In genomic region chr22:21612858-21613257, GRCh38 we compare ENCODE assay signal across 36 cellular contexts. TPM values are rescaled to one million over a fixed set of nuclear protein-coding genes. Genes with fewer than 3 reads are reported as not detected.
DNase-seq lines count a peak whose midpoint lies in the region; ATAC-seq, FAIRE-seq and TF ChIP-seq lines count a peak whose summit lies in the region.
"Had no signal": no experiment of that assay in that cellular context is flagged by ENCODE, and none has a peak within 500 bp of the region (broad histone marks: within the 10 kb centered on the region; RNA-seq: fewer than 3 reads in every experiment).

No MANE protein-coding gene starts in this region.

- no peak overlapping the region for H2AFZ ChIP-seq in K562 (ENCODE audit: low read depth, low read length)
- H2AFZ ChIP-seq: GM23248, PC-9 had no signal

- no peak for TF ChIP-seq POLR2A in K562 (conservative IDR thresholded peaks at IDR 0.05)

- H3K4me2 ChIP-seq in K562 (ENCODE audit: insufficient read depth, low read length): no peak overlapping the region
- H3K4me2 ChIP-seq: KMS-11, PC-9 had no signal

- H3K27me3 ChIP-seq in H7 (ENCODE audit: control insufficient read depth, insufficient read depth, low read length) (no peaks in the 10 kb centered on the region), K562 (ENCODE audit: control insufficient read depth in 2 of 2, insufficient read depth in 2 of 2, low read length in 2 of 2) (no peaks in the 10 kb centered on the region)
- H3K27me3 ChIP-seq: body of pancreas, dorsolateral prefrontal cortex, gastrocnemius medialis, MG63, right lobe of liver, spleen, vagina had no signal

- peaks cover 27% of the 10 kb centered on the region for H4K20me1 ChIP-seq in K562 (replicated peaks; ENCODE audit: control insufficient read depth, insufficient read depth, low read length)

- TF ChIP-seq CTCF in K562 (IDR thresholded peaks at IDR 0.05 in 2 of 3, conservative IDR thresholded peaks at IDR 0.05 in 1 of 3; ENCODE audit: insufficient read depth in 2 of 3, low read depth in 1 of 3, low read length in 3 of 3) (no peak), mucosa of descending colon (IDR thresholded peaks at IDR 0.05) (no peak)

- no peak for FAIRE-seq in K562 (lab: Jason Lieb, UNC)
- no peak for FAIRE-seq in HTR-8/SVneo (lab: Jason Lieb, UNC)
- FAIRE-seq: TTC549 had no signal

- WGBS in K562 (ENCODE audit: insufficient coverage, low coverage, missing lambda C conversion rate): 80% methylated on average over 7 of the region's 7 CpGs

- no peak for TF ChIP-seq EP300 in K562 (IDR thresholded peaks at IDR 0.05; ENCODE audit: low read length)

- H3K4me3 ChIP-seq in H7 (ENCODE audit: insufficient read depth, low read depth, low read length): no peak overlapping the region
- no peak overlapping the region for H3K4me3 ChIP-seq in K562
- no peak overlapping the region for H3K4me3 ChIP-seq in mucosa of descending colon
- H3K4me3 ChIP-seq: body of pancreas, dorsolateral prefrontal cortex, gastrocnemius medialis, GM23248, lung, MG63, PC-9, prostate gland, right lobe of liver, spleen, vagina had no signal

- H3K9me1 ChIP-seq in K562 (ENCODE audit: control insufficient read depth, insufficient read depth, low read length): peaks cover under 1% of the 10 kb centered on the region

- intact Hi-C loops in K562 (cut with micrococcal nuclease): no loop called here
- intact Hi-C loops in mucosa of descending colon (cut with DNase I, micrococcal nuclease): no loop called here

- in situ Hi-C loops in K562 (cut with MboI): no loop called here

- DNase-seq in H7 (peak; percentile 67), K562 (ENCODE audit: extremely low read depth in 1 of 4, low spot score in 3 of 4) (peak in 3 of 4 experiments; percentile 35 to 75 (median 71)), mucosa of descending colon (no peak), caudate nucleus (lab: John Stamatoyannopoulos, UW) (no peak), HTR-8/SVneo (ENCODE audit: insufficient read length, low spot score) (no peak)
- DNase-seq: activated CD4-positive, alpha-beta T cell treated with anti-CD3 and anti-CD28 coated beads, Interleukin-2, amount 50 U/mL, for 4 hours; activated naive CD4-positive, alpha-beta T cell treated with Interleukin-2 at 50 U/mL for 16 hours; body of pancreas; CD8-positive, alpha-beta memory T cell; DMS 273 treated with DMSO at 0.1 percent for 48 hours; dorsolateral prefrontal cortex; gastrocnemius medialis; GM23248; kidney glomerular epithelial cell; MG63; natural killer cell; NCI-H2029 treated with DMSO at 0.1 percent for 48 hours; NCI-H526; NK-92 treated with Interleukin-12 subunit alpha and Interleukin-12 subunit beta, amount 100 ng/mL, for 24 hours; occipital lobe; PC-9; right lobe of liver; SHP77; spleen; stimulated activated CD4-positive, alpha-beta T cell treated with anti-CD3 and anti-CD28 coated beads, Interleukin-2, amount 100 ng/mL, for 24 hours; stimulated activated naive CD8-positive, alpha-beta T cell treated with anti-CD3 and anti-CD28 coated beads, Interleukin-15, amount 100 ng/mL, for 72 hours; T-helper 17 cell had no signal

- H3K79me2 ChIP-seq in K562 (ENCODE audit: control insufficient read depth, insufficient read depth, low read length): peaks cover 85% of the 10 kb centered on the region

- H3K27ac ChIP-seq in K562 (ENCODE audit: extremely low read depth, low read depth, low read length) (no peak overlapping the region), caudate nucleus (ENCODE audit: low read depth, low read length) (no peak overlapping the region)
- H3K27ac ChIP-seq: body of pancreas, dorsolateral prefrontal cortex, gastrocnemius medialis, GM23248, HL-60, KMS-11, PC-9, prostate gland, right lobe of liver, spleen, vagina had no signal

- peaks cover 16% of the 10 kb centered on the region for H3K36me3 ChIP-seq in H7 (replicated peaks; ENCODE audit: control insufficient read depth, insufficient read depth, low read length)
- H3K36me3 ChIP-seq in K562 (ENCODE audit: control insufficient read depth, insufficient read depth, low read length): peaks cover 84% of the 10 kb centered on the region
- H3K36me3 ChIP-seq in mucosa of descending colon (ENCODE audit: low read depth): no peaks in the 10 kb centered on the region

- H3K9me3 ChIP-seq in K562 (replicated peaks; ENCODE audit: control insufficient read depth, insufficient read depth, low read depth, low read length) (no peaks in the 10 kb centered on the region), mucosa of descending colon (no peaks in the 10 kb centered on the region)
- H3K9me3 ChIP-seq: body of pancreas, gastrocnemius medialis, MG63, prostate gland, right lobe of liver, spleen, vagina had no signal

- ATAC-seq in K562 (peak; percentile 7; the same call in 2 of the 3 replicates), mucosa of descending colon (peak; percentile 65), GM18907 (IDR thresholded peaks at IDR 0.05; ENCODE audit: unreplicated experiment) (no peak)
- ATAC-seq: activated CD4-positive, CD25-positive, alpha-beta regulatory T cell treated with anti-CD3 and anti-CD28 coated beads, Interleukin-2, amount 50 U/mL, for 24 hours; body of pancreas; gastrocnemius medialis; natural killer cell; right lobe of liver; stimulated activated naive CD8-positive, alpha-beta T cell treated with anti-CD3 and anti-CD28 coated beads, Interleukin-15, amount 100 ng/mL, for 72 hours; T-helper 17 cell had no signal

- CTCF ChIA-PET in K562 (lab: Yijun Ruan, JAX; ENCODE audit: low intra/inter-chr PET ratio): no interaction called here

- TF ChIP-seq RAD21 in K562 (CRISPR knock-in tag; conservative IDR thresholded peaks at IDR 0.05 in 1 of 2, IDR thresholded peaks at IDR 0.05 in 1 of 2): no peak

- POLR2A ChIA-PET in K562 (lab: Yijun Ruan, JAX): interaction anchor here (2.0 to 76.8 kb wide), 3 partner anchors 4 to 44 kb away, joined by 6 to 4622 read pairs (median 4622); partner anchors contain the start of genes CCDC116, SDF2L1 and YDJC

- 0 out of 4 replicates have a peak overlapping the region, but pooled peaks of 1 of the 2 experiments have one; percentile 1 for H3K9ac ChIP-seq in K562 (ENCODE audit: insufficient read depth in 1 of 2, low read depth in 2 of 2, low read length in 2 of 2)
- H3K9ac ChIP-seq: GM23248, KMS-11 had no signal

- no TSS peak for BruUV-seq in K562 (replicated peaks; lab: Mats Ljungman, UMichigan)

- H3K4me1 ChIP-seq in K562 (replicated peaks in 1 of 2; ENCODE audit: control insufficient read depth in 2 of 2, insufficient read depth in 2 of 2, low read length in 2 of 2) (peaks cover 0 to 4% of the 10 kb centered on the region in 2 experiments; a peak in 4 of 5 replicates), mucosa of descending colon (ENCODE audit: low read depth) (peaks cover 5% of the 10 kb centered on the region)
- H3K4me1 ChIP-seq: gastrocnemius medialis, prostate gland, right lobe of liver, vagina had no signal

RNA-seq across cellular contexts. Expression of gene YDJC, which starts 17.0 kb away (rescaled TPM):
- 53.0 and 57.3 TPM in 2 replicates for total RNA-seq in H7 (2014; rRNA removed; shearing (Covaris generic))
- total RNA-seq in K562 (2011; cell fraction: chromatin; rRNA removed; ENCODE audit: low replicate concordance): 121 and 504 TPM in 2 replicates
- 857 and 885 TPM in 2 replicates for total RNA-seq in K562 (2011; cell fraction: nucleolus; rRNA removed)
- total RNA-seq in K562 (2011; cell fraction: nucleoplasm; rRNA removed): 325 and 370 TPM in 2 replicates
- 871 and 1,007 TPM in 2 replicates for total RNA-seq in K562 (2014; rRNA removed)
- 69.0 and 87.5 TPM in 2 replicates for total RNA-seq in K562 (2014; rRNA removed; fragmentation: Illumina TruSeq; extraction: Trizol)
- 164 and 196 TPM in 2 replicates for total RNA-seq in K562 (2015; rRNA removed; fragmentation: Illumina TruSeq; extraction: Trizol)
- 626 and 641 TPM in 2 replicates for total RNA-seq in K562 (2021)
- polyA plus RNA-seq in K562 (2011; rRNA removed): 203 and 277 TPM in 2 replicates
- 382 and 1,449 TPM in 2 replicates for polyA plus RNA-seq in K562 (2011; cell fraction: cytosol; rRNA removed)
- 629 and 1,089 TPM in 2 replicates for polyA plus RNA-seq in K562 (2011; cell fraction: nucleus; rRNA removed)
- 282 and 288 TPM in 2 replicates for polyA plus RNA-seq in K562 (2012)
- polyA plus RNA-seq in K562 (2014; fragmentation: Illumina TruSeq; extraction: Trizol): 106 and 159 TPM in 2 replicates
- 10 to 100 TPM; 13.5 to 23.5 TPM for polyA plus RNA-seq in K562 (2014; fragmentation: Nextera tagmentation; extraction: Ambion mirVana)
- polyA plus RNA-seq in K562 (2014; rRNA removed): 707 and 732 TPM in 2 replicates
- 35.0 and 44.2 TPM in 2 replicates for polyA minus RNA-seq in K562 (2011; rRNA and poly(A)+ RNA removed)
- 212 and 264 TPM in 2 replicates for polyA minus RNA-seq in K562 (2011; cell fraction: cytosol; rRNA and poly(A)+ RNA removed)
- polyA minus RNA-seq in K562 (2011; cell fraction: nucleus; rRNA and poly(A)+ RNA removed): 294 and 313 TPM in 2 replicates
- total RNA-seq in mucosa of descending colon: 10 to 100 TPM; 12.5 to 26.5 (median 21.7) TPM

RNA-seq across cellular contexts. Expression of gene CCDC116, which starts 19.7 kb away (rescaled TPM):
- total RNA-seq in H7 (2014; rRNA removed; shearing (Covaris generic)): 0.48 and 0.55 TPM in 2 replicates
- total RNA-seq in K562 (2011; cell fraction: chromatin; rRNA removed; ENCODE audit: low replicate concordance): 11.2 and 34.3 TPM in 2 replicates
- total RNA-seq in K562 (2011; cell fraction: nucleolus; rRNA removed): 28.7 and 33.9 TPM in 2 replicates
- total RNA-seq in K562 (2011; cell fraction: nucleoplasm; rRNA removed): 18.1 and 19.5 TPM in 2 replicates
- total RNA-seq in K562 (2014; rRNA removed): 9.3 and 13.6 TPM in 2 replicates
- total RNA-seq in K562 (2014; rRNA removed; fragmentation: Illumina TruSeq; extraction: Trizol): 2.1 and 2.8 TPM in 2 replicates
- 4.7 and 5.2 TPM in 2 replicates for total RNA-seq in K562 (2015; rRNA removed; fragmentation: Illumina TruSeq; extraction: Trizol)
- total RNA-seq in K562 (2021): 11.3 and 15.6 TPM in 2 replicates
- polyA plus RNA-seq in K562 (2011; rRNA removed): 1.6 and 2.1 TPM in 2 replicates
- 1.8 and 5.8 TPM in 2 replicates for polyA plus RNA-seq in K562 (2011; cell fraction: cytosol; rRNA removed)
- polyA plus RNA-seq in K562 (2011; cell fraction: nucleus; rRNA removed): 6.5 and 19.5 TPM in 2 replicates
- polyA plus RNA-seq in K562 (2012): 5.2 and 6.4 TPM in 2 replicates
- 6.3 and 8.9 TPM in 2 replicates for polyA plus RNA-seq in K562 (2014; fragmentation: Illumina TruSeq; extraction: Trizol)
- polyA plus RNA-seq in K562 (2014; fragmentation: Nextera tagmentation; extraction: Ambion mirVana): 1 to 10 TPM; 1.6 to 2.3 TPM
- polyA plus RNA-seq in K562 (2014; rRNA removed): 7.1 and 8.6 TPM in 2 replicates
- polyA minus RNA-seq in K562 (2011; rRNA and poly(A)+ RNA removed): 1.3 and 1.8 TPM in 2 replicates
- 1.5 and 3.9 TPM in 2 replicates for polyA minus RNA-seq in K562 (2011; cell fraction: cytosol; rRNA and poly(A)+ RNA removed)
- polyA minus RNA-seq in K562 (2011; cell fraction: nucleus; rRNA and poly(A)+ RNA removed): 8.3 and 12.3 TPM in 2 replicates
- total RNA-seq in mucosa of descending colon: under 1 TPM; 0.22 to 0.89 (median 0.26) TPM
- total RNA-seq: mononuclear cell, right lobe of liver, vagina had no signal
- polyA plus RNA-seq: CD8-positive, alpha-beta memory T cell had no signal

RNA-seq across cellular contexts. Expression of gene SDF2L1, which starts 29.2 kb away (rescaled TPM):
- total RNA-seq in H7 (2014; rRNA removed; shearing (Covaris generic)): 29.3 and 54.0 TPM in 2 replicates
- 72.2 and 221 TPM in 2 replicates for total RNA-seq in K562 (2011; cell fraction: chromatin; rRNA removed; ENCODE audit: low replicate concordance)
- 489 and 555 TPM in 2 replicates for total RNA-seq in K562 (2011; cell fraction: nucleolus; rRNA removed)
- total RNA-seq in K562 (2011; cell fraction: nucleoplasm; rRNA removed): 263 and 279 TPM in 2 replicates
- 894 and 989 TPM in 2 replicates for total RNA-seq in K562 (2014; rRNA removed)
- total RNA-seq in K562 (2014; rRNA removed; fragmentation: Illumina TruSeq; extraction: Trizol): 41.9 and 82.9 TPM in 2 replicates
- 135 and 153 TPM in 2 replicates for total RNA-seq in K562 (2015; rRNA removed; fragmentation: Illumina TruSeq; extraction: Trizol)
- total RNA-seq in K562 (2021): 551 and 557 TPM in 2 replicates
- 124 and 218 TPM in 2 replicates for polyA plus RNA-seq in K562 (2011; rRNA removed)
- polyA plus RNA-seq in K562 (2011; cell fraction: cytosol; rRNA removed): 273 and 603 TPM in 2 replicates
- 110 and 123 TPM in 2 replicates for polyA plus RNA-seq in K562 (2011; cell fraction: nucleus; rRNA removed)
- 384 and 632 TPM in 2 replicates for polyA plus RNA-seq in K562 (2012)
- 33.8 and 82.2 TPM in 2 replicates for polyA plus RNA-seq in K562 (2014; fragmentation: Illumina TruSeq; extraction: Trizol)
- 10 to 100 TPM; 15.1 to 34.8 TPM for polyA plus RNA-seq in K562 (2014; fragmentation: Nextera tagmentation; extraction: Ambion mirVana)
- 666 and 827 TPM in 2 replicates for polyA plus RNA-seq in K562 (2014; rRNA removed)
- 50.1 and 80.5 TPM in 2 replicates for polyA minus RNA-seq in K562 (2011; rRNA and poly(A)+ RNA removed)
- polyA minus RNA-seq in K562 (2011; cell fraction: cytosol; rRNA and poly(A)+ RNA removed): 107 and 114 TPM in 2 replicates
- polyA minus RNA-seq in K562 (2011; cell fraction: nucleus; rRNA and poly(A)+ RNA removed): 37.7 and 69.6 TPM in 2 replicates
- 10 to 100 TPM; 25.8 to 48.8 (median 28.0) TPM for total RNA-seq in mucosa of descending colon

RNA-seq across cellular contexts. Expression of gene UBE2L3, which starts 45.3 kb away (rescaled TPM):
- total RNA-seq in H7 (2014; rRNA removed; shearing (Covaris generic)): 84.0 and 90.2 TPM in 2 replicates
- 76.2 and 94.2 TPM in 2 replicates for total RNA-seq in K562 (2011; cell fraction: chromatin; rRNA removed; ENCODE audit: low replicate concordance)
- 66.2 and 75.7 TPM in 2 replicates for total RNA-seq in K562 (2011; cell fraction: nucleolus; rRNA removed)
- 78.4 and 92.8 TPM in 2 replicates for total RNA-seq in K562 (2011; cell fraction: nucleoplasm; rRNA removed)
- total RNA-seq in K562 (2014; rRNA removed) (215 and 275 TPM in 2 replicates), K562 (2014; rRNA removed; fragmentation: Illumina TruSeq; extraction: Trizol) (285 and 298 TPM in 2 replicates), K562 (2015; rRNA removed; fragmentation: Illumina TruSeq; extraction: Trizol) (335 and 354 TPM in 2 replicates), K562 (2021) (240 TPM in 2 replicates), mucosa of descending colon (10 to 100 TPM; 52.6 to 60.9 (median 60.7) TPM)
- polyA plus RNA-seq in K562 (2011; rRNA removed) (206 and 218 TPM in 2 replicates), K562 (2014; fragmentation: Illumina TruSeq; extraction: Trizol) (493 and 580 TPM in 2 replicates), K562 (2014; fragmentation: Nextera tagmentation; extraction: Ambion mirVana) (100 to 1,000 TPM; 575 to 625 TPM), K562 (2014; rRNA removed) (266 and 269 TPM in 2 replicates)
- 145 and 195 TPM in 2 replicates for polyA plus RNA-seq in K562 (2011; cell fraction: cytosol; rRNA removed)
- polyA plus RNA-seq in K562 (2011; cell fraction: nucleus; rRNA removed): 56.6 and 72.9 TPM in 2 replicates
- polyA plus RNA-seq in K562 (2012): 253 and 378 TPM in 2 replicates
- 172 and 189 TPM in 2 replicates for polyA minus RNA-seq in K562 (2011; rRNA and poly(A)+ RNA removed)
- polyA minus RNA-seq in K562 (2011; cell fraction: cytosol; rRNA and poly(A)+ RNA removed): 89.8 and 112 TPM in 2 replicates
- 25.2 and 45.9 TPM in 2 replicates for polyA minus RNA-seq in K562 (2011; cell fraction: nucleus; rRNA and poly(A)+ RNA removed)

RNA-seq across cellular contexts. Expression of gene PPIL2, which starts 53.0 kb away (rescaled TPM):
- total RNA-seq in H7 (2014; rRNA removed; shearing (Covaris generic)): 23.1 and 23.5 TPM in 2 replicates
- 1,132 and 1,539 TPM in 2 replicates for total RNA-seq in K562 (2011; cell fraction: chromatin; rRNA removed; ENCODE audit: low replicate concordance)
- total RNA-seq in K562 (2011; cell fraction: nucleolus; rRNA removed): 736 and 826 TPM in 2 replicates
- 718 and 814 TPM in 2 replicates for total RNA-seq in K562 (2011; cell fraction: nucleoplasm; rRNA removed)
- total RNA-seq in K562 (2014; rRNA removed) (174 and 195 TPM in 2 replicates), K562 (2014; rRNA removed; fragmentation: Illumina TruSeq; extraction: Trizol) (104 and 115 TPM in 2 replicates), K562 (2015; rRNA removed; fragmentation: Illumina TruSeq; extraction: Trizol) (170 and 172 TPM in 2 replicates), K562 (2021) (251 and 267 TPM in 2 replicates), mucosa of descending colon (10 to 100 TPM; 42.5 to 68.3 (median 61.6) TPM)
- polyA plus RNA-seq in K562 (2011; rRNA removed) (193 and 247 TPM in 2 replicates), K562 (2014; fragmentation: Illumina TruSeq; extraction: Trizol) (250 and 261 TPM in 2 replicates), K562 (2014; fragmentation: Nextera tagmentation; extraction: Ambion mirVana) (10 to 100 TPM; 13.2 to 28.8 TPM), K562 (2014; rRNA removed) (268 and 298 TPM in 2 replicates)
- polyA plus RNA-seq in K562 (2011; cell fraction: cytosol; rRNA removed): 143 and 211 TPM in 2 replicates
- 801 and 951 TPM in 2 replicates for polyA plus RNA-seq in K562 (2011; cell fraction: nucleus; rRNA removed)
- 185 and 193 TPM in 2 replicates for polyA plus RNA-seq in K562 (2012)
- 228 and 271 TPM in 2 replicates for polyA minus RNA-seq in K562 (2011; rRNA and poly(A)+ RNA removed)
- 95.6 and 98.4 TPM in 2 replicates for polyA minus RNA-seq in K562 (2011; cell fraction: cytosol; rRNA and poly(A)+ RNA removed)
- 325 and 509 TPM in 2 replicates for polyA minus RNA-seq in K562 (2011; cell fraction: nucleus; rRNA and poly(A)+ RNA removed)

Comparison
In these comparisons a context has a peak if more than half of its experiments do, and no peak if none do; other contexts are left out.
1. DNase-seq: peak in H7 (single experiment) and K562 (3 of 4); none in mucosa of descending colon (0 of 3), caudate nucleus (0 of 61) and HTR-8/SVneo (single experiment).